13 cellular contexts compared by ENCODE assay signal in the genomic region with DNA sequence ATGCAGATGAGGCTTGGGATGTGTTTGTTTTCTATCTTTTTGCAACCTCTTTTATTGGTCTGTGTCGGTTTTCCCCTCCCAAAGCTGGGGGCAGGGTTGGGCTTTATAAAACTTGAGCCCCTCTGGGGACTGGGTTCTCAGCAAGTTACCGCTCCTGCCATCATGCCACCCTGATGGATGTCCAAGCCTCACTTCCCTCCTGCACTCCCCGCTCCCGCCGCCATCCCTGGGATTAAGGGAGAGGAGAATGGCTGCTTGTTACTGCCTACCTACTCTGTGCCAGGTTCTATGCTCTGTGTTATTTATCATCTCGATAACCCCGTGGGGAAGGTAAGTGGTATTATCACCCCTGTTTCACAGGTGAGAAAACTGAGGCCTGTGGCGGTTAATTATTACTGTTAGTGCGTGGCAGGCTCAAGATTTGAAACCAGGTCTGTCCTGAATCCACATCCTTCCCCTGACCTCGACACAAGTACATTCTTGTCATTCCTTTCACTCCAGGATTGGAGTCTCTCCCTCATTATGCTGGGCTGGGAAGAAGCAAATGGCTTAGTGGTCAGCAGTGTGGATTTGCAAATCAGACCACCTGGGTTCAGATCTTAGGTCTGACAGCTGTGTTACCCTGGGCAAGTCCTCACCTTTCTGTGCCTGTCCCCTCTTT. TPM values are rescaled to one million over a fixed set of nuclear protein-coding genes. Genes with fewer than 3 reads are reported as not detected.
DNase-seq lines count a peak whose midpoint lies in the region; ATAC-seq lines count a peak whose summit lies in the region.
"Had no signal": no experiment of that assay in that cellular context is flagged by ENCODE, and none has a peak within 500 bp of the region (broad histone marks: within the 10 kb centered on the region; RNA-seq: fewer than 3 reads in every experiment).

No MANE protein-coding gene starts in this region.

- peaks cover 39% of the 10 kb centered on the region for H3K4me1 Mint-ChIP-seq in activated naive CD4-positive, alpha-beta T cell treated with anti-CD3 and anti-CD28 coated beads for 36 hours (ENCODE audit: low read depth)
- H3K4me1 Mint-ChIP-seq in activated naive CD4-positive, alpha-beta T cell treated with anti-CD3 and anti-CD28 coated beads, Interleukin-2, amount 10 ng/mL, durations not matched to agents 7 days and 5 days: peaks cover 41% of the 10 kb centered on the region

- no peak overlapping the region for H3K4me3 Mint-ChIP-seq in activated naive CD4-positive, alpha-beta T cell treated with anti-CD3 and anti-CD28 coated beads for 36 hours
- no peak overlapping the region for H3K4me3 Mint-ChIP-seq in activated naive CD4-positive, alpha-beta T cell treated with anti-CD3 and anti-CD28 coated beads, Interleukin-2, amount 10 ng/mL, durations not matched to agents 7 days and 5 days
- H3K4me3 Mint-ChIP-seq: activated CD4-positive, alpha-beta T cell treated with anti-CD3 and anti-CD28 coated beads, Interleukin-2, amount 10 ng/mL, durations not matched to agents 7 days and 5 days had no signal

- peaks cover 8 to 74% (median 55%) of the 10 kb centered on the region in 5 donors for H3K4me1 ChIP-seq in subcutaneous abdominal adipose tissue (ENCODE audit: control insufficient read depth in 5 of 5, insufficient read depth in 5 of 5, low read length in 5 of 5)

- peak overlapping the region in 1 of 5 donors; percentile 48 for H3K9ac ChIP-seq in subcutaneous abdominal adipose tissue (ENCODE audit: low read length in 5 of 5)

- H3K9me3 ChIP-seq in subcutaneous abdominal adipose tissue (ENCODE audit: control insufficient read depth in 5 of 5, low read length in 5 of 5): no peaks in the 10 kb centered on the region

- CTCF ChIA-PET in activated naive CD4-positive, alpha-beta T cell treated with anti-CD3 and anti-CD28 coated beads for 36 hours (lab: Charles Lee): no interaction called here
- CTCF ChIA-PET in activated naive CD4-positive, alpha-beta T cell treated with anti-CD3 and anti-CD28 coated beads, Interleukin-2, amount 10 ng/mL, durations not matched to agents 7 days and 5 days (lab: Charles Lee): no interaction called here

- peaks cover 0 to 5% (median 0%) of the 10 kb centered on the region in 5 donors for H3K27me3 ChIP-seq in subcutaneous abdominal adipose tissue (ENCODE audit: control insufficient read depth in 5 of 5, insufficient read depth in 4 of 5, low read length in 5 of 5)

- intact Hi-C loops in activated naive CD4-positive, alpha-beta T cell treated with anti-CD3 and anti-CD28 coated beads for 36 hours (cut with micrococcal nuclease): no loop called here

- peak overlapping the region; percentile 18 for H3K27ac ChIP-seq in subcutaneous abdominal adipose tissue (ENCODE audit: low read depth, low read length)

- H3K27me3 Mint-ChIP-seq in activated naive CD4-positive, alpha-beta T cell treated with anti-CD3 and anti-CD28 coated beads for 36 hours (ENCODE audit: low read depth): no peaks in the 10 kb centered on the region
- H3K27me3 Mint-ChIP-seq in activated naive CD4-positive, alpha-beta T cell treated with anti-CD3 and anti-CD28 coated beads, Interleukin-2, amount 10 ng/mL, durations not matched to agents 7 days and 5 days: no peaks in the 10 kb centered on the region
- H3K27me3 Mint-ChIP-seq: activated CD4-positive, alpha-beta T cell treated with anti-CD3 and anti-CD28 coated beads, Interleukin-2, amount 10 ng/mL, durations not matched to agents 7 days and 5 days had no signal

- DNase-seq in activated naive CD4-positive, alpha-beta T cell treated with anti-CD3 and anti-CD28 coated beads for 36 hours: no peak
- DNase-seq in activated naive CD4-positive, alpha-beta T cell treated with anti-CD3 and anti-CD28 coated beads, Interleukin-2, amount 10 ng/mL, durations not matched to agents 7 days and 5 days: no peak
- DNase-seq in astrocyte of the hippocampus (ENCODE audit: low read depth, low spot score) (peak; percentile 72), iris pigment epithelial cell (ENCODE audit: low read depth) (peak; percentile 52), dedifferentiated amniotic fluid mesenchymal stem cell (ENCODE audit: extremely low spot score) (no peak), SKM-1 (lab: John Stamatoyannopoulos, UW; ENCODE audit: unreplicated experiment) (no peak)
- DNase-seq: activated CD4-positive, alpha-beta T cell treated with anti-CD3 and anti-CD28 coated beads, Interleukin-2, amount 10 ng/mL, durations not matched to agents 7 days and 5 days; KBM-7; NCI-H187 treated with DMSO at 0.1 percent for 48 hours; right cardiac atrium had no signal

- ATAC-seq in HG02840 (IDR thresholded peaks at IDR 0.05; ENCODE audit: low FRiP score, unreplicated experiment): no peak
- ATAC-seq: right cardiac atrium had no signal

- H3K27ac Mint-ChIP-seq in activated naive CD4-positive, alpha-beta T cell treated with anti-CD3 and anti-CD28 coated beads for 36 hours: peak overlapping the region; percentile 18
- no peak overlapping the region for H3K27ac Mint-ChIP-seq in activated naive CD4-positive, alpha-beta T cell treated with anti-CD3 and anti-CD28 coated beads, Interleukin-2, amount 10 ng/mL, durations not matched to agents 7 days and 5 days
- H3K27ac Mint-ChIP-seq: activated CD4-positive, alpha-beta T cell treated with anti-CD3 and anti-CD28 coated beads, Interleukin-2, amount 10 ng/mL, durations not matched to agents 7 days and 5 days had no signal

- H3K9me3 Mint-ChIP-seq in activated naive CD4-positive, alpha-beta T cell treated with anti-CD3 and anti-CD28 coated beads for 36 hours: no peaks in the 10 kb centered on the region
- no peaks in the 10 kb centered on the region for H3K9me3 Mint-ChIP-seq in activated naive CD4-positive, alpha-beta T cell treated with anti-CD3 and anti-CD28 coated beads, Interleukin-2, amount 10 ng/mL, durations not matched to agents 7 days and 5 days
- H3K9me3 Mint-ChIP-seq: activated CD4-positive, alpha-beta T cell treated with anti-CD3 and anti-CD28 coated beads, Interleukin-2, amount 10 ng/mL, durations not matched to agents 7 days and 5 days had no signal

- no peak overlapping the region for H3K4me3 ChIP-seq in subcutaneous abdominal adipose tissue (ENCODE audit: low read depth in 1 of 5, low read length in 5 of 5)
- H3K4me3 ChIP-seq: lung had no signal

- peaks cover 0 to 56% (median 51%) of the 10 kb centered on the region in 5 donors for H3K36me3 ChIP-seq in subcutaneous abdominal adipose tissue (ENCODE audit: control insufficient read depth in 5 of 5, insufficient read depth in 5 of 5, low read length in 5 of 5)

- H3K36me3 Mint-ChIP-seq in activated naive CD4-positive, alpha-beta T cell treated with anti-CD3 and anti-CD28 coated beads for 36 hours (ENCODE audit: low read depth): peaks cover 36% of the 10 kb centered on the region
- H3K36me3 Mint-ChIP-seq in activated naive CD4-positive, alpha-beta T cell treated with anti-CD3 and anti-CD28 coated beads, Interleukin-2, amount 10 ng/mL, durations not matched to agents 7 days and 5 days: peaks cover 51% of the 10 kb centered on the region

RNA-seq across cellular contexts. Expression of a gene that starts 4.5 kb away (rescaled TPM):
- total RNA-seq in activated naive CD4-positive, alpha-beta T cell treated with anti-CD3 and anti-CD28 coated beads for 36 hours: 100 to 1,000 TPM; 246 to 251 TPM

RNA-seq across cellular contexts. Expression of a gene that starts 20.3 kb away (rescaled TPM):
- total RNA-seq in activated naive CD4-positive, alpha-beta T cell treated with anti-CD3 and anti-CD28 coated beads for 36 hours: 10 to 100 TPM; 85.3 to 88.3 TPM

RNA-seq across cellular contexts. Expression of a gene that starts 34.7 kb away (rescaled TPM):
- total RNA-seq in activated naive CD4-positive, alpha-beta T cell treated with anti-CD3 and anti-CD28 coated beads for 36 hours: 10 to 100 TPM; 12.2 to 12.4 TPM

RNA-seq across cellular contexts. Expression of a gene that starts 53.1 kb away (rescaled TPM):
- 10 to 100 TPM; 65.4 to 65.5 TPM for total RNA-seq in activated naive CD4-positive, alpha-beta T cell treated with anti-CD3 and anti-CD28 coated beads for 36 hours

RNA-seq across cellular contexts. Expression of a gene that starts 53.7 kb away (rescaled TPM):
- total RNA-seq in activated naive CD4-positive, alpha-beta T cell treated with anti-CD3 and anti-CD28 coated beads for 36 hours: 10 to 100 TPM; 85.8 to 87.2 TPM

Comparison
In these comparisons a context has a peak if more than half of its experiments do, and no peak if none do; other contexts are left out.
1. DNase-seq: peak in astrocyte of the hippocampus (single experiment) and iris pigment epithelial cell (single experiment); none in activated naive CD4-positive, alpha-beta T cell treated with anti-CD3 and anti-CD28 coated beads for 36 hours (single experiment), activated naive CD4-positive, alpha-beta T cell treated with anti-CD3 and anti-CD28 coated beads, Interleukin-2, amount 10 ng/mL, durations not matched to agents 7 days and 5 days (single experiment), dedifferentiated amniotic fluid mesenchymal stem cell (single experiment) and SKM-1 (single experiment).